Comparison of ENCODE assay signal across 9 cellular contexts in genomic region chr4:185730849-185731608, GRCh38.
DNase-seq lines count a peak whose midpoint lies in the region; ATAC-seq and TF ChIP-seq lines count a peak whose summit lies in the region.
"Had no signal": no experiment of that assay in that cellular context is flagged by ENCODE, and none has a peak within 500 bp of the region (broad histone marks: within the 10 kb centered on the region; RNA-seq: fewer than 3 reads in every experiment).

No MANE protein-coding gene starts in this region.

- peak overlapping the region; percentile 28 for H3K4me2 ChIP-seq in OCI-LY1 (ENCODE audit: low read length)
- H3K4me2 ChIP-seq: hepatocyte had no signal

- H3K9ac ChIP-seq in OCI-LY1 (ENCODE audit: low read length): no peak overlapping the region

- H3K9me3 ChIP-seq in OCI-LY1 (ENCODE audit: low read length) (no peaks in the 10 kb centered on the region), right cardiac atrium (ENCODE audit: control insufficient read depth, low read length) (no peaks in the 10 kb centered on the region)

- DNase-seq in right cardiac atrium (no peak), NCI-H345 (lab: John Stamatoyannopoulos, UW) (no peak), hepatic stellate cell (ENCODE audit: low spot score) (no peak), COLO668 (lab: John Stamatoyannopoulos, UW; ENCODE audit: unreplicated experiment) (no peak)
- DNase-seq in activated naive CD4-positive, alpha-beta T cell treated with Interleukin-2 at 50 U/mL for 16 hours: no peak

- H4K20me1 ChIP-seq in OCI-LY1 (ENCODE audit: insufficient read depth, low read length): no peaks in the 10 kb centered on the region

- no peaks in the 10 kb centered on the region for H3K79me2 ChIP-seq in OCI-LY1 (ENCODE audit: insufficient read depth, low read length)
- H3K79me2 ChIP-seq: hepatocyte had no signal

- H3K4me1 ChIP-seq in OCI-LY1 (ENCODE audit: insufficient read depth, low read length, severe bottlenecking) (peaks cover 30% of the 10 kb centered on the region), right cardiac atrium (ENCODE audit: control insufficient read depth, insufficient read depth, low read length) (peaks cover 7% of the 10 kb centered on the region)

- ATAC-seq in GM21825 (IDR thresholded peaks at IDR 0.05; ENCODE audit: unreplicated experiment) (peak; percentile 58), right cardiac atrium (peak; percentile 34 to 51)

- H3F3A ChIP-seq in OCI-LY1 (ENCODE audit: insufficient read depth, low read length): no peaks in the 10 kb centered on the region

- H3K27me3 ChIP-seq in OCI-LY1 (ENCODE audit: insufficient read depth, low read length) (no peaks in the 10 kb centered on the region), right cardiac atrium (ENCODE audit: control insufficient read depth, insufficient read depth) (no peaks in the 10 kb centered on the region)
- H3K27me3 ChIP-seq: hepatocyte had no signal

- H3K9me2 ChIP-seq in OCI-LY1 (ENCODE audit: low read depth, low read length): no peaks in the 10 kb centered on the region

- H2AFZ ChIP-seq in OCI-LY1 (ENCODE audit: low read length): no peak overlapping the region
- H2AFZ ChIP-seq: hepatocyte had no signal

- peaks cover 31% of the 10 kb centered on the region for H3K36me3 ChIP-seq in OCI-LY1 (ENCODE audit: insufficient read depth, low read length)

- no peak for TF ChIP-seq CTCF in GM12875 (IDR thresholded peaks at IDR 0.05; ENCODE audit: borderline replicate concordance, insufficient read depth, low read depth, low read length)
- TF ChIP-seq CTCF in OCI-LY1 (IDR thresholded peaks at IDR 0.05; ENCODE audit: low read length): no peak

- intact Hi-C loops in right cardiac atrium (cut with DNase I): no loop called here

- WGBS in right cardiac atrium: 56% methylated on average over 3 of the region's 3 CpGs

- H3K4me3 ChIP-seq in GM12875 (ENCODE audit: low read depth, low read length) (peak overlapping the region; percentile 2), OCI-LY1 (ENCODE audit: low read depth, low read length, poor library complexity, severe bottlenecking) (no peak overlapping the region), right cardiac atrium (ENCODE audit: low read length) (no peak overlapping the region)
- H3K4me3 ChIP-seq: hepatocyte had no signal

- H3K27ac ChIP-seq in OCI-LY1 (ENCODE audit: low read depth, low read length, poor library complexity, severe bottlenecking) (no peak overlapping the region), right cardiac atrium (ENCODE audit: low read length) (no peak overlapping the region)
- H3K27ac ChIP-seq: hepatocyte had no signal
